8 cellular contexts compared by ENCODE assay signal in the genomic region with DNA sequence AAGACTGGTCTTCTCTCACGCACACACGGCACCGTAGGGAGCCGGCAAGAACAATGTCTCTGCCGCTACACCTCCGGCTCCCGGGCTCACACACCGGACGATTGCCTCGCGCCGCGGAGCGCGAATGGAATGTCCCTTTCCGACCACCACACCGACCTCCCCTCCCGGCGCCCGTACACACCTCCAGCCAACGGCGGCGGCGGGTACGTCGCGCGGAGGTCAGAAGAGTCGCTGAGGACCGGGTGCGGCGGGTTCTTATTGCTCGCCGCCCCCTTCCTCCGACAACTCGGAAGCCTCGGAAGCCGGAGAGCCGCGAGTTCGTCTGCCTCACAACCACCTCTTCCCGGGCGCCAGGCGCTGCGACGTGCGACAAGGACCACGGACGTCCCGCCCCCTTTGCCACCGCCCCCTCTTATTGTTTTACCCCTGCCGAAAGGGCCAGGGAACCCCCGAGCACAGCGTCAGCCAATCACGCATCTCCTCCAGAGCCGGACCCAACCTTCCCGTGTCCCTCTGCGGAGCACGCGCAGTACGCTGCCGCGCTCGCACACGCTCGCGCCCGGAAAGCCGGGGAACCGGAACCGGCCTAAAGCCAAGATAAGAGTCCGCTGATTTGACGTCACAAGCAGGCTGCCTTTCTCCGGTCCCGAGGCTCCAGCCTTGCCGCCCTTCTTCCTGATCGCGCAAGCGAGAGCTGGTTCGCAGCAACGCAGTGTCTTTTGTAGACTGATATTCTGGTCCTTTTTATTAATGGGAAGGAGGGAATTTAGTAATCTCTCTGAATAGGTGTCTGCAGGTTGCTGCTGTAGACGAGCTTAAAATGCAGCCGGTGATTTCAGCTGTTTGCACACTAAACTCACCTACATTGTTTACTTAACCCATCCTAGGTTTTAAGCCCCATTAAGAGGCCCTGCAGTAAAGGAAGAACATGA. TPM values are rescaled to one million over a fixed set of nuclear protein-coding genes. Genes with fewer than 3 reads are reported as not detected.
DNase-seq lines count a peak whose midpoint lies in the region; ATAC-seq, FAIRE-seq and TF ChIP-seq lines count a peak whose summit lies in the region.

A gene (minus strand): TSS at position 385 of the 932 bp plus-strand sequence. CDS start 11,386 bp downstream, outside the sequence.

- H3K27ac ChIP-seq in iPS-20b (ENCODE audit: low read length) = peak within 1 kb of the TSS; percentile 91
- H3K27ac ChIP-seq in skin epidermis = peak within 1 kb of the TSS; percentile 82 to 97 (median 93)

- CTCF ChIA-PET in AG04449 (lab: Yijun Ruan, JAX) = interaction anchor here (6.5 kb wide), 1 partner anchor 50 kb away, joined by 35 read pairs; a partner anchor contains a TSS

- H3K4me3 ChIP-seq in AG04449 (ENCODE audit: low read depth, low read length) = peak within 1 kb of the TSS; percentile 90
- peak within 1 kb of the TSS; percentile 99 for H3K4me3 ChIP-seq in WI38 (ENCODE audit: low read depth, low read length)
- peak within 1 kb of the TSS; percentile 100 for H3K4me3 ChIP-seq in bronchial epithelial cell (ENCODE audit: low read depth, low read length)
- peak within 1 kb of the TSS; percentile 97 for H3K4me3 ChIP-seq in iPS-20b (ENCODE audit: low read length)
- H3K4me3 ChIP-seq in skin epidermis = peak within 1 kb of the TSS; percentile 71 to 100 (median 92)

- peak; percentile 92 for ATAC-seq in GM18907 (IDR thresholded peaks at IDR 0.05; ENCODE audit: unreplicated experiment)
- peak; percentile 89 for ATAC-seq in HG03159 (IDR thresholded peaks at IDR 0.05; ENCODE audit: unreplicated experiment)

- H3K4me1 ChIP-seq in iPS-20b (ENCODE audit: insufficient read depth, low read length) = peaks cover 30% of the 10 kb centered on the region

- TF ChIP-seq CTCF in AG04449 (IDR thresholded peaks at IDR 0.05; ENCODE audit: insufficient read depth, low read length, missing control alignments) = no peak
- TF ChIP-seq CTCF in WI38 (IDR thresholded peaks at IDR 0.05; ENCODE audit: low read depth, low read length) = no peak
- TF ChIP-seq CTCF in bronchial epithelial cell (IDR thresholded peaks at IDR 0.05; ENCODE audit: insufficient read depth, low read length, severe bottlenecking) = no peak

- DNase-seq in AG04449 (ENCODE audit: low read depth, low spot score) = peak; percentile 82
- DNase-seq in NCI-H2227 treated with DMSO at 0.1 percent for 48 hours (lab: John Stamatoyannopoulos, UW) = peak; percentile 94
- peak; percentile 95 for DNase-seq in bronchial epithelial cell (ENCODE audit: low read depth)

- POLR2A ChIA-PET in AG04449 (lab: Yijun Ruan, JAX) = interaction anchor here (1.4 to 1.8 kb wide), 2 partner anchors 50 to 52 kb away, joined by 6 to 7 read pairs; a partner anchor contains a TSS

- H3K9me3 ChIP-seq in iPS-20b (ENCODE audit: insufficient read depth, low read depth, low read length) = no peaks in the 10 kb centered on the region

- peak within 1 kb of the TSS; percentile 96 for H3K9ac ChIP-seq in iPS-20b (ENCODE audit: low read depth, low read length)

- FAIRE-seq in bronchial epithelial cell (lab: Jason Lieb, UNC) = no peak

- H3K27me3 ChIP-seq in bronchial epithelial cell (ENCODE audit: control insufficient read depth, insufficient read depth, low read length) = no peaks in the 10 kb centered on the region
- H3K27me3 ChIP-seq in iPS-20b (ENCODE audit: insufficient read depth, low read length) = no peaks in the 10 kb centered on the region

- H3K36me3 ChIP-seq in bronchial epithelial cell (ENCODE audit: control insufficient read depth, insufficient read depth, low read length) (no peaks in the 10 kb centered on the region), iPS-20b (ENCODE audit: insufficient read depth, low read depth, low read length) (peaks cover 9% of the 10 kb centered on the region; the same call in 1 of the 2 replicates)

RNA-seq across cellular contexts. Expression of the gene that starts here (rescaled TPM):
- 190 and 204 TPM in 2 replicates for total RNA-seq in bronchial epithelial cell

Comparison
In these comparisons a context has a peak if more than half of its experiments do, and no peak if none do; other contexts are left out.
1. Peak in every context shown above with its lines: DNase-seq, ATAC-seq, H3K4me3 ChIP-seq and H3K27ac ChIP-seq.